Comparison of ENCODE assay signal across 11 cellular contexts in the genomic region with DNA sequence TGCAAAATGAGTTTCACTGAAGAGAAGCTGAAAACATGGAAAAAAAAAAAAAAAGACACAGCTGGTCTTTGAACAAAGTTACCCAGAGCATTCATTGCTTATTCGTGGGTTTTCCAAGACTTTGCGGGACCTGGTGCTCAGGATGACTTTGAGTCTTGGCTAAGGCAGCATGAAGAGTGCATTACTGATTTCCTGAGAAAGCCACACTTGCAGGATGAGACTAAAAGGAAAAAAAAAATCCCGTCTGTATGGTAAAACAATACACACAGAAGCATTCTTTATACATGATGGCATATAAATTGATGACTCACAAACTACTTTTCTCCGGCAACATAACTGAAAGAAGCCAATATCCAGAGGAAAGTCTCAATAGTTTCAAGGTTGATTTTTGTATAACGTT.
DNase-seq lines count a peak whose midpoint lies in the region; ATAC-seq and TF ChIP-seq lines count a peak whose summit lies in the region.
"Had no signal": no experiment of that assay in that cellular context is flagged by ENCODE, and none has a peak within 500 bp of the region (broad histone marks: within the 10 kb centered on the region; RNA-seq: fewer than 3 reads in every experiment).

No MANE protein-coding gene starts in this region.

- H3T11ph ChIP-seq in H9 (ENCODE audit: low read length) = no peak overlapping the region

- H3K23ac ChIP-seq in H9 (ENCODE audit: insufficient read length, low read depth, low read length) = no peak overlapping the region

- no peak overlapping the region for H2BK15ac ChIP-seq in H9 (ENCODE audit: low read depth, low read length)

- no peaks in the 10 kb centered on the region for H3K79me2 ChIP-seq in H9 (ENCODE audit: insufficient read depth, low read length)

- no peak overlapping the region for H2AK5ac ChIP-seq in H9 (ENCODE audit: insufficient read length, low read length)

- no peaks in the 10 kb centered on the region for H3K9me3 ChIP-seq in H9 (ENCODE audit: control insufficient read depth, low read depth, low read length)

- WGBS in H9 (ENCODE audit: extremely low coverage, insufficient read length, low lambda C conversion rate) = no CpG with 5 or more reads among the region's 5 CpGs

- H2BK5ac ChIP-seq in H9 (ENCODE audit: insufficient read length, low read length) = no peak overlapping the region

- ATAC-seq in HG03159 (IDR thresholded peaks at IDR 0.05; ENCODE audit: unreplicated experiment) = no peak

- H3K56ac ChIP-seq in H9 (ENCODE audit: insufficient read length, low read depth, low read length) = no peak overlapping the region

- H3K9ac ChIP-seq in H9 (ENCODE audit: extremely low read depth, insufficient read length, low read length) = no peak overlapping the region

- H2BK12ac ChIP-seq in H9 (ENCODE audit: insufficient read length, low read depth, low read length) = no peak overlapping the region

- no peaks in the 10 kb centered on the region for H3K9me3 Mint-ChIP-seq in osteocyte (ENCODE audit: unreplicated experiment)
- H3K9me3 Mint-ChIP-seq in H9 = peaks cover 9 to 17% of the 10 kb centered on the region in 2 experiments; a peak in 4 of 5 replicates

- no peak overlapping the region for H3K27ac ChIP-seq in H9 (ENCODE audit: insufficient read length, low read depth, low read length)

- no peak overlapping the region for H4K91ac ChIP-seq in H9 (ENCODE audit: insufficient read length, low read depth, low read length)

- H2BK20ac ChIP-seq in H9 (ENCODE audit: low read depth, low read length, poor library complexity, severe bottlenecking) = no peak overlapping the region

- H2AFZ ChIP-seq in H9 (ENCODE audit: low read length) = no peak overlapping the region

- H2BK120ac ChIP-seq in H9 (ENCODE audit: low read depth, low read length, poor library complexity, severe bottlenecking) = no peak overlapping the region

- no peak overlapping the region for H3K4ac ChIP-seq in H9 (ENCODE audit: low read depth, low read length)

- no peaks in the 10 kb centered on the region for H3K27me3 ChIP-seq in H9 (ENCODE audit: insufficient read depth, low read length)

- H4K20me1 ChIP-seq in H9 (ENCODE audit: control insufficient read depth, insufficient read depth, insufficient read length) = no peaks in the 10 kb centered on the region

- no peak overlapping the region for H4K8ac ChIP-seq in H9 (replicated peaks; ENCODE audit: insufficient read length, low read depth, low read length)

- no peak overlapping the region for H4K5ac ChIP-seq in H9 (ENCODE audit: insufficient read length, low read depth, low read length)

- no peak overlapping the region for H3K4me3 Mint-ChIP-seq in osteocyte (ENCODE audit: unreplicated experiment)
- no peak overlapping the region for H3K4me3 Mint-ChIP-seq in H9

- no peaks in the 10 kb centered on the region for H3K23me2 ChIP-seq in H9 (ENCODE audit: insufficient read length, low read depth, low read length, poor library complexity, severe bottlenecking)

- H3K4me3 ChIP-seq in epithelial cell of proximal tubule (ENCODE audit: low read depth, low read length) = no peak overlapping the region

- H3K36me3 Mint-ChIP-seq in osteocyte (ENCODE audit: unreplicated experiment) (no peaks in the 10 kb centered on the region), H9 (ENCODE audit: insufficient read depth in 1 of 3, low read depth in 3 of 3) (peaks cover 2 to 18% (median 7%) of the 10 kb centered on the region in 3 experiments; a peak in 6 of 7 replicates)

- no peaks in the 10 kb centered on the region for H3K79me1 ChIP-seq in H9 (ENCODE audit: insufficient read depth, low read depth, low read length, poor library complexity, severe bottlenecking)

- no peaks in the 10 kb centered on the region for H3K27me3 Mint-ChIP-seq in osteocyte (ENCODE audit: unreplicated experiment)
- H3K27me3 Mint-ChIP-seq in H9 (ENCODE audit: low read depth) = no peaks in the 10 kb centered on the region; the same call in 1 of the 2 replicates

- no peak overlapping the region for H3K14ac ChIP-seq in H9 (ENCODE audit: insufficient read depth, low read length)

- no peak overlapping the region for H3K18ac ChIP-seq in H9 (ENCODE audit: insufficient read length, low read depth, low read length)

- H3K27ac Mint-ChIP-seq in osteocyte (ENCODE audit: unreplicated experiment) = peak overlapping the region; percentile 72
- no peak overlapping the region for H3K27ac Mint-ChIP-seq in H9

- TF ChIP-seq CTCF in epithelial cell of proximal tubule (conservative IDR thresholded peaks at IDR 0.05; ENCODE audit: low read depth, low read length) (no peak), osteocyte (IDR thresholded peaks at IDR 0.05) (no peak), H9 (conservative IDR thresholded peaks at IDR 0.05) (no peak)

- DNase-seq in DMS53 treated with DMSO at 0.1 percent for 48 hours (lab: John Stamatoyannopoulos, UW; ENCODE audit: unreplicated experiment) (peak; percentile 25), RPMI7951 (ENCODE audit: low read depth) (peak; percentile 98), epithelial cell of proximal tubule (ENCODE audit: low read depth) (peak; percentile 69), osteocyte (ENCODE audit: extremely low spot score, unreplicated experiment) (no peak), NCI-H748 (lab: John Stamatoyannopoulos, UW; ENCODE audit: unreplicated experiment) (no peak), H9 (no peak)
- no peak for DNase-seq in activated T-cell treated with anti-CD3 and anti-CD28 coated beads, Interleukin-2, amount 50 U/mL, for 48 hours
- DNase-seq: activated T-cell treated with anti-CD3 and anti-CD28 coated beads, Interleukin-2, amount 50 U/mL, for 1 hour; central memory CD4-positive, alpha-beta T cell; glutamatergic neuron had no signal

- H3K4me2 ChIP-seq in H9 (ENCODE audit: insufficient read depth, insufficient read length, low read length) = no peak overlapping the region

- H3K4me1 Mint-ChIP-seq in osteocyte (ENCODE audit: unreplicated experiment) (peaks cover 69% of the 10 kb centered on the region), H9 (peaks cover 8 to 13% of the 10 kb centered on the region in 2 experiments; a peak in 3 of 4 replicates)

- H3K4me1 ChIP-seq in H9 (ENCODE audit: insufficient read depth, low read length) = peaks cover 2% of the 10 kb centered on the region; the same call in 1 of the 2 replicates

Comparison
In these comparisons a context has a peak if more than half of its experiments do, and no peak if none do; other contexts are left out.
1. DNase-seq: peak in DMS53 treated with DMSO at 0.1 percent for 48 hours (single experiment), RPMI7951 (single experiment) and epithelial cell of proximal tubule (single experiment); none in osteocyte (single experiment), activated T-cell treated with anti-CD3 and anti-CD28 coated beads, Interleukin-2, amount 50 U/mL, for 48 hours (0 of 2), NCI-H748 (single experiment) and H9 (single experiment).